Comparison of ENCODE assay signal across 7 cellular contexts in genomic region chr1:31945677-31946076, GRCh38. TPM values are rescaled to one million over a fixed set of nuclear protein-coding genes. Genes with fewer than 3 reads are reported as not detected.
DNase-seq lines count a peak whose midpoint lies in the region; ATAC-seq and TF ChIP-seq lines count a peak whose summit lies in the region.
"Not testable (repeated sequence)": the region's sequence is repeated elsewhere in the genome, so short reads cannot be mapped to it uniquely, and the experiment has no call there.

No MANE protein-coding gene starts in this region.

- H3K79me1 ChIP-seq in mesenchymal stem cell (replicated peaks; ENCODE audit: low read length, poor library complexity, severe bottlenecking), result not testable (repeated sequence)

- peak overlapping the region; percentile 6 for H3K27ac Mint-ChIP-seq in T-helper 17 cell
- peak overlapping the region; percentile 78 for H3K27ac Mint-ChIP-seq in activated naive CD4-positive, alpha-beta T cell treated with anti-CD3 and anti-CD28 coated beads, Interleukin-2, amount 10 ng/mL, durations not matched to agents 7 days and 5 days

- H3K9me2 ChIP-seq in GM23248 (ENCODE audit: insufficient read depth), result not testable (repeated sequence)

- peak overlapping the region in 1 of 2 experiments; percentile 45 for H2BK12ac ChIP-seq in mesenchymal stem cell (ENCODE audit: low read length in 2 of 2)

- not testable (repeated sequence) for H3K36me3 Mint-ChIP-seq in T-helper 17 cell (ENCODE audit: low read depth); activated naive CD4-positive, alpha-beta T cell treated with anti-CD3 and anti-CD28 coated beads, Interleukin-2, amount 10 ng/mL, durations not matched to agents 7 days and 5 days

- not testable (repeated sequence) for H3K23ac ChIP-seq in mesenchymal stem cell (ENCODE audit: low read length in 2 of 2)

- not testable (repeated sequence) for TF ChIP-seq POLR2A in esophagus squamous epithelium (IDR thresholded peaks at IDR 0.05); prostate gland (IDR thresholded peaks at IDR 0.05); testis (IDR thresholded peaks at IDR 0.05)

- intact Hi-C loops in esophagus squamous epithelium (cut with DNase I); prostate gland (cut with DNase I); testis (cut with DNase I; ENCODE audit: low total_unique reads): not testable (repeated sequence)

- not testable (repeated sequence) for DNase-seq in GM23248; T-helper 17 cell; activated naive CD4-positive, alpha-beta T cell treated with anti-CD3 and anti-CD28 coated beads, Interleukin-2, amount 10 ng/mL, durations not matched to agents 7 days and 5 days; esophagus squamous epithelium (lab: John Stamatoyannopoulos, UW); mesenchymal stem cell; prostate gland (ENCODE audit: low spot score); testis

- H4K20me1 ChIP-seq in GM23248 (ENCODE audit: insufficient read depth), result not testable (repeated sequence)

- not testable (repeated sequence) for H3K14ac ChIP-seq in mesenchymal stem cell (ENCODE audit: low read length in 2 of 2)

- H3K4ac ChIP-seq in mesenchymal stem cell (ENCODE audit: low read depth in 1 of 2, low read length in 2 of 2), result not testable (repeated sequence)

- peaks cover 18% of the 10 kb centered on the region for H3F3A ChIP-seq in GM23248 (ENCODE audit: insufficient read depth)

- H2BK15ac ChIP-seq in mesenchymal stem cell (ENCODE audit: low read depth, poor library complexity, severe bottlenecking), result not testable (repeated sequence)

- WGBS in GM23248 (ENCODE audit: low coverage in 1 of 2, low lambda C conversion rate in 2 of 2, missing lambda C conversion rate in 2 of 2), 2 experiments, result 99% methylated on average over 10 of the region's 10 CpGs
- WGBS in esophagus squamous epithelium, 2 donors, result 96% methylated on average over 10 of the region's 10 CpGs
- 98% methylated on average over 5 of the region's 10 CpGs for WGBS in mesenchymal stem cell
- 92% methylated on average over 10 of the region's 10 CpGs for WGBS in prostate gland
- WGBS in testis, 2 donors, result 87 to 88% methylated on average over 10 of the region's 10 CpGs

- not testable (repeated sequence) for H3K18ac ChIP-seq in mesenchymal stem cell (ENCODE audit: low read depth in 1 of 2, low read length in 2 of 2)

- in situ Hi-C loops in GM23248 (cut with MboI), result not testable (repeated sequence)

- not testable (repeated sequence) for H2BK5ac ChIP-seq in mesenchymal stem cell (ENCODE audit: low read depth, low read length, poor library complexity, severe bottlenecking)

- not testable (repeated sequence) for H3K4me3 ChIP-seq in GM23248; esophagus squamous epithelium; mesenchymal stem cell (ENCODE audit: insufficient read depth in 1 of 2, low read depth in 1 of 2, low read length in 2 of 2); prostate gland; testis

- H3K4me3 Mint-ChIP-seq in T-helper 17 cell, result peak overlapping the region; percentile 31
- peak overlapping the region; percentile 75 for H3K4me3 Mint-ChIP-seq in activated naive CD4-positive, alpha-beta T cell treated with anti-CD3 and anti-CD28 coated beads, Interleukin-2, amount 10 ng/mL, durations not matched to agents 7 days and 5 days

- not testable (repeated sequence) for H3K4me2 ChIP-seq in GM23248 (ENCODE audit: unreplicated experiment); mesenchymal stem cell (ENCODE audit: low read length, poor library complexity, severe bottlenecking)

- not testable (repeated sequence) for H3K9me3 Mint-ChIP-seq in activated naive CD4-positive, alpha-beta T cell treated with anti-CD3 and anti-CD28 coated beads, Interleukin-2, amount 10 ng/mL, durations not matched to agents 7 days and 5 days

- H3K27me3 Mint-ChIP-seq in T-helper 17 cell; activated naive CD4-positive, alpha-beta T cell treated with anti-CD3 and anti-CD28 coated beads, Interleukin-2, amount 10 ng/mL, durations not matched to agents 7 days and 5 days: not testable (repeated sequence)

- not testable (repeated sequence) for H4K91ac ChIP-seq in mesenchymal stem cell (ENCODE audit: low read length)

- H2AFZ ChIP-seq in GM23248; mesenchymal stem cell (ENCODE audit: low read depth, low read length): not testable (repeated sequence)

- H3K4me1 Mint-ChIP-seq in T-helper 17 cell, result peaks cover 18% of the 10 kb centered on the region
- H3K4me1 Mint-ChIP-seq in activated naive CD4-positive, alpha-beta T cell treated with anti-CD3 and anti-CD28 coated beads, Interleukin-2, amount 10 ng/mL, durations not matched to agents 7 days and 5 days, result peaks cover 57% of the 10 kb centered on the region

- not testable (repeated sequence) for H4K8ac ChIP-seq in mesenchymal stem cell (ENCODE audit: low read length)

- H3K9me3 ChIP-seq in GM23248 (ENCODE audit: low read depth); T-helper 17 cell (ENCODE audit: control insufficient read depth, low read length, poor library complexity, severe bottlenecking); esophagus squamous epithelium; mesenchymal stem cell (ENCODE audit: control insufficient read depth, low read length); prostate gland; testis: not testable (repeated sequence)

- H3K4me1 ChIP-seq in GM23248 (ENCODE audit: insufficient read depth) (peaks cover 18% of the 10 kb centered on the region), esophagus squamous epithelium (peaks cover 14 to 37% (median 24%) of the 10 kb centered on the region in 3 donors), mesenchymal stem cell (ENCODE audit: control insufficient read depth, insufficient read depth, low read depth, low read length) (peaks cover 13% of the 10 kb centered on the region), testis (peaks cover 13% of the 10 kb centered on the region)
- H3K4me1 ChIP-seq in prostate gland (replicated peaks), result not testable (repeated sequence)

- CTCF ChIA-PET in activated naive CD4-positive, alpha-beta T cell treated with anti-CD3 and anti-CD28 coated beads, Interleukin-2, amount 10 ng/mL, durations not matched to agents 7 days and 5 days (lab: Charles Lee), result interaction anchor here (3.4 to 14.9 kb wide), 2 partner anchors 12 to 13 kb away, joined by 21 to 410 read pairs; no protein-coding TSS in a partner anchor

- peak overlapping the region; percentile 62 for H2BK120ac ChIP-seq in mesenchymal stem cell (ENCODE audit: low read depth, low read length)

- H3K9ac ChIP-seq in GM23248, result not testable (repeated sequence)
- H3K9ac ChIP-seq in mesenchymal stem cell (ENCODE audit: low read length), result peak overlapping the region; percentile 95

- not testable (repeated sequence) for H3K79me2 ChIP-seq in GM23248 (ENCODE audit: insufficient read depth)

- H3K27ac ChIP-seq in GM23248 (peak overlapping the region; percentile 97; the same call in 1 of the 2 replicates), esophagus squamous epithelium (peak overlapping the region in 3 of 4 donors; percentile 93 to 99 (median 97)), prostate gland (peak overlapping the region; percentile 86 to 92), testis (peak overlapping the region; percentile 92 to 99)
- not testable (repeated sequence) for H3K27ac ChIP-seq in mesenchymal stem cell (ENCODE audit: low read length, poor library complexity, severe bottlenecking)

- H3K36me3 ChIP-seq in GM23248 (ENCODE audit: low read depth); esophagus squamous epithelium; mesenchymal stem cell (ENCODE audit: control insufficient read depth in 1 of 2, insufficient read depth in 2 of 2, low read depth in 1 of 2, low read length in 2 of 2); prostate gland; testis (ENCODE audit: low read depth, missing control alignments): not testable (repeated sequence)

- ATAC-seq in T-helper 17 cell, result not testable (repeated sequence)

- TF ChIP-seq CTCF in esophagus squamous epithelium (IDR thresholded peaks at IDR 0.05); prostate gland (IDR thresholded peaks at IDR 0.05); testis (IDR thresholded peaks at IDR 0.05): not testable (repeated sequence)

- H3K27me3 ChIP-seq in GM23248 (replicated peaks; ENCODE audit: insufficient read depth); esophagus squamous epithelium; mesenchymal stem cell (ENCODE audit: control insufficient read depth in 1 of 2, insufficient read depth in 1 of 2, low read length in 2 of 2); prostate gland (replicated peaks; ENCODE audit: insufficient read depth); testis: not testable (repeated sequence)

- H2AK5ac ChIP-seq in mesenchymal stem cell (ENCODE audit: low read length, severe bottlenecking), result peak overlapping the region; percentile 53

RNA-seq across cellular contexts. Expression of gene PTP4A2, which starts 7.5 kb away (rescaled TPM):
- 379 and 430 TPM in 2 replicates for total RNA-seq in GM23248 (2014; rRNA removed; shearing (Covaris generic))
- polyA plus RNA-seq in GM23248 (2016; fragmentation: Nextera tagmentation; extraction: Ambion mirVana), result 292 and 376 TPM in 2 replicates
- 100 to 1,000 TPM; 269 to 384 TPM for total RNA-seq in T-helper 17 cell
- total RNA-seq in esophagus squamous epithelium, result 100 to 1,000 TPM in 3 of 4 donors, 10 to 100 TPM in 1; 71.4 to 122 (median 108) TPM
- 541 TPM for polyA plus RNA-seq in mesenchymal stem cell (2013, experiment 1 of 2)
- 563 TPM for polyA plus RNA-seq in mesenchymal stem cell (2013, experiment 2 of 2)
- total RNA-seq in prostate gland, result 100 to 1,000 TPM; 133 to 196 TPM
- total RNA-seq in testis, result 100 to 1,000 TPM; 137 to 189 TPM
- polyA plus RNA-seq in testis (ENCODE audit: insufficient read depth, low read depth, low replicate concordance), result 305 TPM
